ENCODE assay signal across 26 cellular contexts in genomic region chr22:36738416-36739020, GRCh38. TPM values are rescaled to one million over a fixed set of nuclear protein-coding genes. Genes with fewer than 3 reads are reported as not detected.
"Had no signal": no experiment of that assay in that cellular context is flagged by ENCODE, and none has a peak within 500 bp of the region (broad histone marks: within the 10 kb centered on the region; RNA-seq: fewer than 3 reads in every experiment).

No MANE protein-coding gene starts in this region.

- H3K4me3 Mint-ChIP-seq: activated naive CD4-positive, alpha-beta T cell treated with anti-CD3 and anti-CD28 coated beads for 36 hours; activated naive CD8-positive, alpha-beta T cell treated with anti-CD3 and anti-CD28 coated beads, Interleukin-2, amount 10 ng/mL, durations not matched to agents 7 days and 5 days; activated T-cell treated with anti-CD3 and anti-CD28 coated beads, Interleukin-2, amount 50 U/mL, for 4 hours; memory B cell; neural crest cell; stimulated activated naive B cell treated with anti-CD40 and anti-IgM and Interleukin-4, amounts not matched to agents 10 μg/mL and 1 μg/mL and 100 μg/mL, for 72 hours; T-helper 1 cell treated with Interleukin-12 subunit alpha and Interleukin-12 subunit beta and Interleukin-4 antibody, amounts not matched to agents 30 μg/mL and 1 μg/mL, for 36 hours; WTC11 had no signal

- H3K36me3 Mint-ChIP-seq: activated naive CD8-positive, alpha-beta T cell treated with anti-CD3 and anti-CD28 coated beads, Interleukin-2, amount 10 ng/mL, durations not matched to agents 7 days and 5 days had no signal

- H3K27ac Mint-ChIP-seq: activated naive CD4-positive, alpha-beta T cell treated with anti-CD3 and anti-CD28 coated beads for 36 hours; activated naive CD8-positive, alpha-beta T cell treated with anti-CD3 and anti-CD28 coated beads, Interleukin-2, amount 10 ng/mL, durations not matched to agents 7 days and 5 days; memory B cell; stimulated activated naive B cell treated with anti-CD40 and anti-IgM and Interleukin-4, amounts not matched to agents 10 μg/mL and 1 μg/mL and 100 μg/mL, for 72 hours; T-helper 1 cell treated with Interleukin-12 subunit alpha and Interleukin-12 subunit beta and Interleukin-4 antibody, amounts not matched to agents 30 μg/mL and 1 μg/mL, for 36 hours; WTC11 had no signal

- H3K4me1 Mint-ChIP-seq: activated naive CD8-positive, alpha-beta T cell treated with anti-CD3 and anti-CD28 coated beads, Interleukin-2, amount 10 ng/mL, durations not matched to agents 7 days and 5 days; memory B cell had no signal

- H3K36me3 ChIP-seq: breast epithelium, thoracic aorta had no signal

- DNase-seq: activated CD4-positive, alpha-beta T cell treated with anti-CD3 and anti-CD28 coated beads for 4 hours; activated CD4-positive, alpha-beta T cell treated with anti-CD3 and anti-CD28 coated beads, Interleukin-2, amount 50 U/mL, for 48 hours; activated CD8-positive, alpha-beta memory T cell treated with anti-CD3 and anti-CD28 coated beads, Interleukin-2, amount 50 U/mL, for 48 hours; activated naive CD4-positive, alpha-beta T cell treated with anti-CD3 and anti-CD28 coated beads for 36 hours; activated naive CD8-positive, alpha-beta T cell treated with anti-CD3 and anti-CD28 coated beads, Interleukin-2, amount 10 ng/mL, durations not matched to agents 7 days and 5 days; activated T-cell treated with anti-CD3 and anti-CD28 coated beads, Interleukin-2, amount 50 U/mL, for 4 hours; amniotic stem cell; cortex of kidney; effector CD4-positive, alpha-beta T cell; occipital lobe; stimulated activated CD4-positive, alpha-beta T cell treated with anti-CD3 and anti-CD28 coated beads, Interleukin-2, amount 100 ng/mL, for 48 hours; stimulated activated CD8-positive, alpha-beta memory T cell treated with anti-CD3 and anti-CD28 coated beads, Interleukin-4, amount 100 ng/mL, for 48 hours; stimulated activated naive B cell treated with anti-CD40 and anti-IgM and Interleukin-4, amounts not matched to agents 10 μg/mL and 1 μg/mL and 100 μg/mL, for 72 hours; T1000 had no signal

- H3K9me3 Mint-ChIP-seq: activated naive CD8-positive, alpha-beta T cell treated with anti-CD3 and anti-CD28 coated beads, Interleukin-2, amount 10 ng/mL, durations not matched to agents 7 days and 5 days; activated T-cell treated with anti-CD3 and anti-CD28 coated beads, Interleukin-2, amount 50 U/mL, for 4 hours; T-helper 1 cell treated with Interleukin-12 subunit alpha and Interleukin-12 subunit beta and Interleukin-4 antibody, amounts not matched to agents 30 μg/mL and 1 μg/mL, for 36 hours had no signal

- H3K4me3 ChIP-seq: breast epithelium, thoracic aorta had no signal

- H3K4me1 ChIP-seq: breast epithelium had no signal

- ATAC-seq: activated T-cell treated with anti-CD3 and anti-CD28 coated beads, Interleukin-2, amount 50 U/mL, for 4 hours; stimulated activated naive B cell treated with anti-CD40 and anti-IgM and Interleukin-4, amounts not matched to agents 10 μg/mL and 1 μg/mL and 100 μg/mL, for 72 hours; WTC11 had no signal

- H3K27ac ChIP-seq: breast epithelium, thoracic aorta had no signal

RNA-seq across cellular contexts. Expression of gene CACNG2, which starts 35.0 kb away (rescaled TPM):
- total RNA-seq: activated CD8-positive, alpha-beta memory T cell treated with anti-CD3 and anti-CD28 coated beads for 36 hours; activated naive CD4-positive, alpha-beta T cell treated with anti-CD3 and anti-CD28 coated beads for 36 hours; activated naive CD8-positive, alpha-beta T cell treated with anti-CD3 and anti-CD28 coated beads, Interleukin-2, amount 10 ng/mL, durations not matched to agents 7 days and 5 days; activated T-cell treated with anti-CD3 and anti-CD28 coated beads, Interleukin-2, amount 50 U/mL, for 4 hours; breast epithelium; esophagus mucosa; left cardiac atrium; lower leg skin; renal cortical epithelial cell; thoracic aorta; ureter; WTC11 had no signal
